Comparison of ENCODE assay signal across 13 cellular contexts in genomic region chr14:51552275-51552674, GRCh38.
A peak's percentile ranks its signal among the peaks of the same experiment; 100 is the strongest.
DNase-seq lines count a peak whose midpoint lies in the region; ATAC-seq and TF ChIP-seq lines count a peak whose summit lies in the region.
"Had no signal": no experiment of that assay in that cellular context is flagged by ENCODE, and none has a peak within 500 bp of the region (broad histone marks: within the 10 kb centered on the region; RNA-seq: fewer than 3 reads in every experiment).

No MANE protein-coding gene starts in this region.

- TF ChIP-seq CTCF in GM06990 (IDR thresholded peaks at IDR 0.05; ENCODE audit: insufficient read depth, low read length, poor library complexity, severe bottlenecking) = peak; percentile 25
- peak; percentile 21; the same call in 1 of the 2 replicates for TF ChIP-seq CTCF in Panc1 (IDR thresholded peaks at IDR 0.05)
- peak; percentile 25 for TF ChIP-seq CTCF in epithelial cell of proximal tubule (conservative IDR thresholded peaks at IDR 0.05; ENCODE audit: low read depth, low read length)
- no peak for TF ChIP-seq CTCF in esophagus squamous epithelium (IDR thresholded peaks at IDR 0.05)
- no peak for TF ChIP-seq CTCF in testis (IDR thresholded peaks at IDR 0.05)

- POLR2A ChIA-PET in Panc1 (lab: Charles Lee) = no interaction called here

- peaks cover 6% of the 10 kb centered on the region for H3K4me1 ChIP-seq in Panc1 (ENCODE audit: control insufficient read depth, insufficient read depth, low read length)
- H3K4me1 ChIP-seq in esophagus squamous epithelium = peaks cover 5 to 32% (median 9%) of the 10 kb centered on the region in 3 donors
- no peaks in the 10 kb centered on the region for H3K4me1 ChIP-seq in testis
- H3K4me1 ChIP-seq: BLaER1 had no signal

- BruUV-seq in Panc1 (replicated peaks; lab: Mats Ljungman, UMichigan) = no TSS peak

- intact Hi-C loops in Panc1 (cut with micrococcal nuclease; ENCODE audit: unreplicated experiment) (no loop called here), esophagus squamous epithelium (cut with DNase I) (no loop called here), testis (cut with DNase I; ENCODE audit: low total_unique reads) (no loop called here)

- H3K27me3 ChIP-seq in GM06990 (replicated peaks; ENCODE audit: control insufficient read depth, insufficient read depth, low read length) (no peaks in the 10 kb centered on the region; the same call in 1 of the 2 replicates), Panc1 (ENCODE audit: control insufficient read depth, insufficient read depth, low read length) (no peaks in the 10 kb centered on the region), esophagus squamous epithelium (no peaks in the 10 kb centered on the region), testis (no peaks in the 10 kb centered on the region)
- H3K27me3 ChIP-seq: BLaER1 had no signal

- no peaks in the 10 kb centered on the region for H3K36me3 ChIP-seq in GM06990 (ENCODE audit: control insufficient read depth, insufficient read depth, low read length)
- no peaks in the 10 kb centered on the region for H3K36me3 ChIP-seq in Panc1 (ENCODE audit: control insufficient read depth, insufficient read depth, low read length)
- no peaks in the 10 kb centered on the region for H3K36me3 ChIP-seq in esophagus squamous epithelium
- no peaks in the 10 kb centered on the region for H3K36me3 ChIP-seq in testis (ENCODE audit: low read depth, missing control alignments)
- H3K36me3 ChIP-seq: BLaER1 had no signal

- H3K27ac ChIP-seq in Panc1 (ENCODE audit: low read length) = peak overlapping the region; percentile 34; the same call in 1 of the 2 replicates
- no peak overlapping the region for H3K27ac ChIP-seq in esophagus squamous epithelium
- no peak overlapping the region for H3K27ac ChIP-seq in testis
- H3K27ac ChIP-seq: BLaER1, psoas muscle had no signal

- TF ChIP-seq POLR2A in esophagus squamous epithelium (IDR thresholded peaks at IDR 0.05) (no peak), testis (IDR thresholded peaks at IDR 0.05) (no peak)

- WGBS in esophagus squamous epithelium, 2 donors = 87 to 88% methylated on average over 6 to 7 of the region's 7 CpGs
- WGBS in testis, 2 donors = 92 to 95% methylated on average over 7 of the region's 7 CpGs

- in situ Hi-C loops in Panc1 (cut with HindIII; ENCODE audit: low pct_unique_long_range_greater_than_20kb, low sequenced_read_pairs) = no loop called here

- H3K9me3 ChIP-seq in Panc1 (ENCODE audit: control insufficient read depth, insufficient read depth, low read depth, low read length) (no peaks in the 10 kb centered on the region), esophagus squamous epithelium (no peaks in the 10 kb centered on the region), testis (no peaks in the 10 kb centered on the region)
- H3K9me3 ChIP-seq: BLaER1, psoas muscle had no signal

- H3K4me3 ChIP-seq in GM06990 (replicated peaks; ENCODE audit: low read depth, low read length) (no peak overlapping the region), Panc1 (ENCODE audit: low read depth in 2 of 2, low read length in 2 of 2) (no peak overlapping the region), epithelial cell of proximal tubule (ENCODE audit: low read depth, low read length) (no peak overlapping the region), esophagus squamous epithelium (no peak overlapping the region), testis (no peak overlapping the region)
- H3K4me3 ChIP-seq: BLaER1, psoas muscle had no signal

- DNase-seq in 8988T (peak; percentile 30), GM06990 (ENCODE audit: extremely low read depth, insufficient read length) (no peak), Panc1 (ENCODE audit: low read depth, low spot score) (no peak), epithelial cell of proximal tubule (ENCODE audit: low read depth) (no peak), esophagus squamous epithelium (lab: John Stamatoyannopoulos, UW) (no peak), testis (no peak), NCI-H2029 treated with DMSO at 0.1 percent for 48 hours (lab: John Stamatoyannopoulos, UW) (no peak)
- DNase-seq: activated naive CD8-positive, alpha-beta T cell treated with anti-CD3 and anti-CD28 coated beads, Interleukin-2, amount 10 ng/mL, durations not matched to agents 7 days and 5 days; Right ventricle myocardium superior; stimulated activated CD4-positive, alpha-beta T cell treated with anti-CD3 and anti-CD28 coated beads, Interleukin-1b, Interleukin-23, amount 100 ng/mL, for 48 hours had no signal

- CTCF ChIA-PET in Panc1 (lab: Charles Lee) = no interaction called here

- no peak for ATAC-seq in Panc1
- ATAC-seq in GM21576 (IDR thresholded peaks at IDR 0.05; ENCODE audit: unreplicated experiment) = no peak
- ATAC-seq: psoas muscle had no signal

Comparison
In these comparisons a context has a peak if more than half of its experiments do, and no peak if none do; other contexts are left out.
1. CTCF ChIP-seq: peak in GM06990 (single experiment), Panc1 (single experiment) and epithelial cell of proximal tubule (single experiment); none in esophagus squamous epithelium (0 of 6) and testis (0 of 3).